Comparison of ENCODE assay signal across 30 cellular contexts in the genomic region with DNA sequence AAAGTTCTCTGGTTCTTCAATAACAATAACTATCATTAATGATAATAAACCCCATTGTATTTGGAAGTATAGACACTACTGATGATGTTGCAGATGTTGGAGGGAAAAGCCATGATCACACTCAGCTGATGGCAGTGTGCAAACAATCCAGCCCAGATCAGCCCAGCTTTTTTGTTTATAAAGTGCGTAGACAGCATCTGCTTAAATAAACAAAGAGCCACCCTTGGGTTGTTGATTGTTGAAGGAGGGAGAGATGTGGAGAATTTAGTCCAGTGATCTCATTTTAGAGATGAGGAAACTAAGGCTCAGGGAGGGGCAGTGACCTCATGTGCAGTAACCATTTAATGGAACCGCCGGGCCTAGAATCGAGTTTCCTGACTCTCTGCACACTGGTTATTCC.
"Had no signal": no experiment of that assay in that cellular context is flagged by ENCODE, and none has a peak within 500 bp of the region (broad histone marks: within the 10 kb centered on the region; RNA-seq: fewer than 3 reads in every experiment).

No MANE protein-coding gene starts in this region.

- H3K4me2 ChIP-seq: PC-9 had no signal

- ATAC-seq: activated T-cell treated with anti-CD3 and anti-CD28 coated beads, Interleukin-2, amount 50 U/mL, for 4 hours had no signal

- H3K36me3 ChIP-seq: ascending aorta, cardiac muscle cell, MG63 had no signal

- H3K27me3 ChIP-seq: ascending aorta, cardiac muscle cell, MG63 had no signal

- DNase-seq: activated B cell treated with CpG ODN at 0.5 μM for 24 hours; activated CD4-positive, alpha-beta memory T cell treated with anti-CD3 and anti-CD28 coated beads for 36 hours; activated CD4-positive, alpha-beta T cell treated with anti-CD3 and anti-CD28 coated beads for 4 hours; activated CD4-positive, alpha-beta T cell treated with anti-CD3 and anti-CD28 coated beads, Interleukin-2, amount 50 U/mL, for 1 hour; activated CD4-positive, CD25-positive, alpha-beta regulatory T cell treated with anti-CD3 and anti-CD28 coated beads, Interleukin-2, amount 50 U/mL, for 72 hours; activated CD8-positive, alpha-beta memory T cell treated with anti-CD3 and anti-CD28 coated beads, Interleukin-2, amount 50 U/mL, for 4 hours; activated naive CD4-positive, alpha-beta T cell; activated naive CD4-positive, alpha-beta T cell treated with anti-CD3 and anti-CD28 coated beads, Interleukin-2, amount 50 U/mL, for 16 hours; activated naive CD8-positive, alpha-beta T cell treated with anti-CD3 and anti-CD28 coated beads for 36 hours; activated T-cell treated with anti-CD3 and anti-CD28 coated beads for 4 hours; activated T-cell treated with anti-CD3 and anti-CD28 coated beads, Interleukin-2, amount 50 U/mL, for 4 hours; amniotic stem cell; MG63; NCI-H1048; NCI-H1436 treated with DMSO at 0.1 percent for 48 hours; NCI-H1694 treated with DMSO at 0.1 percent for 48 hours; NCI-H2029; NCI-H2107; NCI-H2171; NCI-H510A; PC-9; Right ventricle myocardium superior; SW 1271; T-helper 1 cell; T-helper 2 cell; T-helper 9 cell had no signal

- H3K9me3 ChIP-seq: ascending aorta, MG63 had no signal

- H3K27ac ChIP-seq: ascending aorta, cardiac muscle cell, coronary artery, PC-9, VCaP had no signal

- H2AFZ ChIP-seq: PC-9 had no signal

- H3K4me3 ChIP-seq: ascending aorta, cardiac muscle cell, coronary artery, MG63, PC-9 had no signal

- H3K4me1 ChIP-seq: ascending aorta had no signal
